Comparison of ENCODE assay signal across 1 cellular context in the genomic region with DNA sequence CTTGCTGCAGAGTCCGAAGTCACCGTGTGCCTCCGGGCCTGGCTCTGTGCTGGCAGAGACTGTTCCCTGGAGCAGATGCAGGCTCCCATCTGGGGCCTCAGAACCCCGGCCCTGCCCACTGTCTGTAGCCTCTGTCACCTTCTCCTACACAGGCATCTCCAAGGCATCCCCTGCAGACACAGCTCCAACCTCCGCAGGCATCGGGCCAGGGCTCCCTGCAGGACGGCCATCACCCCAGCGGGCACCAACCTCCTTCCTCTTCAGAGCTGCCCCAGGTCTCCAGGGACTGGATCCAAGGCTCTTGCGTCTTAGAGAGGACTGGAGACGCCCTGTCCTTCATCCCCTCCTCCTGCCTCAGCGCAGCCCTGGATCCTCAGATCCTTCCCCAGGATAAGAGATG.
TF ChIP-seq lines count a peak whose summit lies in the region.

No MANE protein-coding gene starts in this region.

TF ChIP-seq in HEK293, 187 proteins besides CTCF, POLR2A, EP300 and RAD21 (continued from another document):
- TF ChIP-seq, protein P1, sequence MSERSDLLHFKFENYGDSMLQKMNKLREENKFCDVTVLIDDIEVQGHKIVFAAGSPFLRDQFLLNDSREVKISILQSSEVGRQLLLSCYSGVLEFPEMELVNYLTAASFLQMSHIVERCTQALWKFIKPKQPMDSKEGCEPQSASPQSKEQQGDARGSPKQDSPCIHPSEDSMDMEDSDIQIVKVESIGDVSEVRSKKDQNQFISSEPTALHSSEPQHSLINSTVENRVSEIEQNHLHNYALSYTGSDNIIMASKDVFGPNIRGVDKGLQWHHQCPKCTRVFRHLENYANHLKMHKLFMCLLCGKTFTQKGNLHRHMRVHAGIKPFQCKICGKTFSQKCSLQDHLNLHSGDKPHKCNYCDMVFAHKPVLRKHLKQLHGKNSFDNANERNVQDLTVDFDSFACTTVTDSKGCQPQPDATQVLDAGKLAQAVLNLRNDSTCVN (tag by site-specific recombination; optimal IDR thresholded peaks at IDR 0.05), result no peak
- TF ChIP-seq ZNF585B (tag by site-specific recombination; IDR thresholded peaks at IDR 0.05) (no peak), ZIC2 (tag by site-specific recombination; IDR thresholded peaks at IDR 0.05) (peak; percentile 54), ZBTB1 (tag by site-specific recombination; IDR thresholded peaks at IDR 0.05) (no peak), ZNF76 (tag by site-specific recombination; IDR thresholded peaks at IDR 0.05; ENCODE audit: borderline replicate concordance, low read depth) (no peak), ZNF501 (tag by site-specific recombination; IDR thresholded peaks at IDR 0.05) (no peak)
